18 cellular contexts compared by ENCODE assay signal in the genomic region with DNA sequence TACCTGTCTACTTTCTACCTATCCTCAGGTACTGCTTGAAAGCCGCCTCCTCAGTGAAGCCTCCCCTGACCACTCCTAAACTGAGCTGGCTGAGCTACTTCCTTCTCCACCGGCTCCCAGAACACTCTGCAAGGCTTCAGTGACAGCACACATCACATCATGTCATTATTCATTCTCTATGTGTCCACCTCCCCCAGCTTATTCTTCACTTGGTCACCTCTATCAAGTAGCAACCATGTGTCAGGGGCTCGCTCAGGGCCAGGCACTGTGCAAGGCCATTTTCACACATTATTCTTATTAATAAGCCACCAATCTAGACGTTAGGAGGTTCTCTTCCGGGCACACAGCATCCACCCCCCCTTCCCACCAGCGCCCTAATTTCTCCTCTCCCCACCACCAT. TPM values are rescaled to one million over a fixed set of nuclear protein-coding genes. Genes with fewer than 3 reads are reported as not detected.
"Had no signal": no experiment of that assay in that cellular context is flagged by ENCODE, and none has a peak within 500 bp of the region (broad histone marks: within the 10 kb centered on the region; RNA-seq: fewer than 3 reads in every experiment).

No MANE protein-coding gene starts in this region.

- H3K79me2 ChIP-seq: parathyroid adenoma had no signal

- H2AFZ ChIP-seq: neural progenitor cell, parathyroid adenoma had no signal

- ATAC-seq: heart left ventricle; stimulated activated memory B cell treated with anti-CD40 and anti-IgM and Interleukin-4, amounts not matched to agents 10 μg/mL and 1 μg/mL and 100 μg/mL, for 72 hours had no signal

- H3K4me2 ChIP-seq: neural progenitor cell had no signal

- H3K36me3 ChIP-seq: heart left ventricle, neural progenitor cell, sigmoid colon, thyroid gland, WERI-Rb-1 had no signal

- H3K4me1 ChIP-seq: parathyroid adenoma had no signal

- H3K27ac ChIP-seq: coronary artery, heart left ventricle, neural progenitor cell, parathyroid adenoma, sigmoid colon, thyroid gland, WERI-Rb-1 had no signal

- H3K9ac ChIP-seq: neural progenitor cell, parathyroid adenoma had no signal

- H3K9me3 ChIP-seq: sigmoid colon, thyroid gland had no signal

- DNase-seq: activated CD4-positive, alpha-beta memory T cell treated with anti-CD3 and anti-CD28 coated beads for 36 hours; activated effector memory CD4-positive, alpha-beta T cell treated with anti-CD3 and anti-CD28 coated beads, Interleukin-2, amount 50 U/mL, for 16 hours; activated T-cell treated with anti-CD3 and anti-CD28 coated beads, Interleukin-2, amount 50 U/mL, for 48 hours; amygdala; foreskin melanocyte; immature natural killer cell; naive B cell; sigmoid colon; stimulated activated CD4-positive, alpha-beta T cell treated with anti-CD3 and anti-CD28 coated beads, Interleukin-12 subunit alpha, Interleukin-12 subunit beta, amount 100 ng/mL, for 4 hours; stimulated activated CD4-positive, alpha-beta T cell treated with anti-CD3 and anti-CD28 coated beads, Interleukin-2, amount 100 ng/mL, for 24 hours; thyroid gland; WERI-Rb-1 had no signal

- H3K4me3 ChIP-seq: coronary artery, heart left ventricle, neural progenitor cell, sigmoid colon, thyroid gland had no signal

RNA-seq across cellular contexts. Expression of gene ELFN2, which starts 3.7 kb away (rescaled TPM):
- total RNA-seq: lung microvascular endothelial cell had no signal
